In the genomic region with DNA sequence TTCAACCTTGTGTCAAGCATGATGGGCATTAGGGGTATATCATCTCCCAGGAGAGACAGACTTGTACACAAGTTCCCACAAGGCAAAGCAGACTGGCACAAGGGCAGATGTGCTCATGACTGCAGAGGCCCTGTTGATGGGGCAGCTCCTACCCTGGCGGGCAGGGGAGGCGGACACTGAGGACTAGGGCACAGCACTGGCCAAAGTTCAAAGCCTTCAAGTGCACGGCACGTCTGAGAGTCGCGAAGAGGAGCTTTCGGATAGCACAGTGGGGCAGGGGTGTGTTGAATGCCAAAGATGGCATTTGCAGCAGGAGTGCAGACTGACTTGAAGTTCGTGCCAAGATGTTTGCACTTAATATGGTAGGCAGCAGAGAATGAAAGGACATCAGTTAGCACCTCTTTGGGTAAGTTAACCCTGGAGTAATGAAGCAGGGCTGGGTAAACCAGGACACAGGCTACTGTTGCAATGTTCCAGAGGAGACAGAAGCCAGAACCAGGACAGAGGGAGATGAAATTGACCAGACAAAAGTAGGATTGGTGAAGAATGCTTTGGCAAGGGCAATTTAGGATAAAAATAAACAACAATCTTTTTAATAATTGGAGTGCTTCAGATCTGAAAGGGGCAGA, we compare ENCODE assay signal across 25 cellular contexts. TPM values are rescaled to one million over a fixed set of nuclear protein-coding genes. Genes with fewer than 3 reads are reported as not detected.
"Had no signal": no experiment of that assay in that cellular context is flagged by ENCODE, and none has a peak within 500 bp of the region (broad histone marks: within the 10 kb centered on the region; RNA-seq: fewer than 3 reads in every experiment).

No MANE protein-coding gene starts in this region.

- H3K27ac ChIP-seq: brain microvascular endothelial cell, colonic mucosa, epithelial cell of prostate, foreskin keratinocyte, parathyroid adenoma had no signal

- H3K4me3 ChIP-seq: colonic mucosa, smooth muscle cell had no signal

- H3K4me1 Mint-ChIP-seq: activated B cell treated with CpG ODN at 0.5 μM for 24 hours; activated T-helper 17 cell treated with anti-CD3 and anti-CD28 coated beads, Interleukin-2, amount 50 U/mL, for 72 hours; stimulated activated memory B cell treated with anti-CD40 and anti-IgM and Interleukin-4, amounts not matched to agents 10 μg/mL and 1 μg/mL and 100 μg/mL, for 72 hours had no signal

- H3K9ac ChIP-seq: parathyroid adenoma had no signal

- H3K4me2 ChIP-seq: smooth muscle cell had no signal

- H3K4me1 ChIP-seq: colonic mucosa, foreskin keratinocyte had no signal

- H3K4me3 Mint-ChIP-seq: activated B cell treated with CpG ODN at 0.5 μM for 24 hours; activated CD4-positive, alpha-beta memory T cell treated with anti-CD3 and anti-CD28 coated beads for 36 hours; activated naive CD8-positive, alpha-beta T cell treated with anti-CD3 and anti-CD28 coated beads, Interleukin-2, amount 50 U/mL, for 24 hours; activated T-helper 17 cell treated with anti-CD3 and anti-CD28 coated beads, Interleukin-2, amount 50 U/mL, for 72 hours; central memory CD8-positive, alpha-beta T cell; endodermal cell; stimulated activated memory B cell treated with anti-CD40 and anti-IgM and Interleukin-4, amounts not matched to agents 10 μg/mL and 1 μg/mL and 100 μg/mL, for 72 hours; T-cell had no signal

- H3K9me3 ChIP-seq: colonic mucosa had no signal

- H2AFZ ChIP-seq: parathyroid adenoma had no signal

- H3K36me3 ChIP-seq: brain microvascular endothelial cell, colonic mucosa had no signal

- ATAC-seq: activated naive CD8-positive, alpha-beta T cell treated with anti-CD3 and anti-CD28 coated beads, Interleukin-2, amount 50 U/mL, for 24 hours; activated T-helper 17 cell treated with anti-CD3 and anti-CD28 coated beads, Interleukin-2, amount 50 U/mL, for 72 hours; foreskin keratinocyte; SK-N-SH treated with all-trans-retinoic acid at 6 μM for 48 hours; stimulated activated memory B cell treated with anti-CD40 and anti-IgM and Interleukin-4, amounts not matched to agents 10 μg/mL and 1 μg/mL and 100 μg/mL, for 72 hours; T-cell had no signal

- DNase-seq: activated B cell treated with CpG ODN at 0.5 μM for 24 hours; activated CD4-positive, alpha-beta memory T cell treated with anti-CD3 and anti-CD28 coated beads for 36 hours; activated CD4-positive, alpha-beta T cell treated with anti-CD3 and anti-CD28 coated beads for 4 hours; activated naive CD4-positive, alpha-beta T cell treated with Interleukin-2 at 50 U/mL for 16 hours; activated naive CD8-positive, alpha-beta T cell treated with anti-CD3 and anti-CD28 coated beads, Interleukin-2, amount 50 U/mL, for 24 hours; activated T-cell treated with anti-CD3 and anti-CD28 coated beads, Interleukin-2, amount 50 U/mL, for 1 hour; anterior cingulate cortex; brain microvascular endothelial cell; colonic mucosa; endodermal cell; foreskin keratinocyte; glutamatergic neuron; kidney; mesenchymal stem cell; stimulated activated CD4-positive, alpha-beta T cell treated with anti-CD3 and anti-CD28 coated beads, Interleukin-4, amount 100 ng/mL, for 24 hours; T-cell; T-helper 9 cell had no signal

- H3K27ac Mint-ChIP-seq: activated B cell treated with CpG ODN at 0.5 μM for 24 hours; activated CD4-positive, alpha-beta memory T cell treated with anti-CD3 and anti-CD28 coated beads for 36 hours; activated naive CD8-positive, alpha-beta T cell treated with anti-CD3 and anti-CD28 coated beads, Interleukin-2, amount 50 U/mL, for 24 hours; activated T-helper 17 cell treated with anti-CD3 and anti-CD28 coated beads, Interleukin-2, amount 50 U/mL, for 72 hours; endodermal cell; nephron; stimulated activated memory B cell treated with anti-CD40 and anti-IgM and Interleukin-4, amounts not matched to agents 10 μg/mL and 1 μg/mL and 100 μg/mL, for 72 hours; T-cell had no signal

- H3K27me3 ChIP-seq: brain microvascular endothelial cell, foreskin keratinocyte had no signal

- H3K9me3 Mint-ChIP-seq: activated B cell treated with CpG ODN at 0.5 μM for 24 hours; activated CD4-positive, alpha-beta memory T cell treated with anti-CD3 and anti-CD28 coated beads for 36 hours; activated naive CD8-positive, alpha-beta T cell treated with anti-CD3 and anti-CD28 coated beads, Interleukin-2, amount 50 U/mL, for 24 hours; activated T-helper 17 cell treated with anti-CD3 and anti-CD28 coated beads, Interleukin-2, amount 50 U/mL, for 72 hours; central memory CD8-positive, alpha-beta T cell; endodermal cell; nephron; T-cell had no signal

- H3K36me3 Mint-ChIP-seq: activated CD4-positive, alpha-beta memory T cell treated with anti-CD3 and anti-CD28 coated beads for 36 hours; stimulated activated memory B cell treated with anti-CD40 and anti-IgM and Interleukin-4, amounts not matched to agents 10 μg/mL and 1 μg/mL and 100 μg/mL, for 72 hours; T-cell had no signal

RNA-seq across cellular contexts. Expression of gene EML1, which starts 6.7 kb away (rescaled TPM):
- total RNA-seq: activated B cell treated with CpG ODN at 0.5 μM for 24 hours had no signal
